Comparison of ENCODE assay signal across 8 cellular contexts in genomic region chr3:195271116-195271858, GRCh38. TPM values are rescaled to one million over a fixed set of nuclear protein-coding genes. Genes with fewer than 3 reads are reported as not detected.
DNase-seq lines count a peak whose midpoint lies in the region; ATAC-seq and TF ChIP-seq lines count a peak whose summit lies in the region.

TSS of gene XXYLT1 (minus strand) at chr3:195271159. CDS start at chr3:195271058, 101 bp downstream.

- ATAC-seq in HG02623 (IDR thresholded peaks at IDR 0.05; ENCODE audit: unreplicated experiment) (peak; percentile 80), SK-N-SH treated with all-trans-retinoic acid at 6 μM for 48 hours (peak; percentile 89), thoracic aorta (ENCODE audit: insufficient number of reproducible peaks, low FRiP score, low read depth) (peak; percentile 98)

- no peak for TF ChIP-seq EP300 in ovary (IDR thresholded peaks at IDR 0.05)

- peak within 1 kb of the TSS; percentile 35 to 74 for H3K27ac ChIP-seq in ovary
- H3K27ac ChIP-seq in thoracic aorta: peak within 1 kb of the TSS; percentile 67 to 82

- H3K27me3 ChIP-seq in ovary: no peaks in the 10 kb centered on the region
- H3K27me3 ChIP-seq in thoracic aorta (replicated peaks; ENCODE audit: insufficient read depth): no peaks in the 10 kb centered on the region

- DNase-seq in GM12864 (ENCODE audit: low read depth): peak; percentile 53
- peak; percentile 83 for DNase-seq in NCI-H1092 (lab: John Stamatoyannopoulos, UW)
- peak; percentile 98 for DNase-seq in glutamatergic neuron
- DNase-seq in ovary: peak; percentile 83 to 94 (median 88)
- no peak for DNase-seq in thoracic aorta (ENCODE audit: low spot score)

- intact Hi-C loops in ovary (cut with DNase I): loop anchor here (2.0 to 5.0 kb wide), 2 partner anchors 251 to 252 kb away; no protein-coding TSS in a partner anchor

- peaks cover 4% of the 10 kb centered on the region for H3K36me3 Mint-ChIP-seq in activated naive CD8-positive, alpha-beta T cell
- no peaks in the 10 kb centered on the region for H3K36me3 Mint-ChIP-seq in glutamatergic neuron (ENCODE audit: unreplicated experiment)

- peaks cover 24% of the 10 kb centered on the region for H3K4me1 Mint-ChIP-seq in activated naive CD8-positive, alpha-beta T cell (ENCODE audit: low read depth)
- peaks cover 19% of the 10 kb centered on the region for H3K4me1 Mint-ChIP-seq in glutamatergic neuron (ENCODE audit: low read depth, unreplicated experiment)

- peak within 1 kb of the TSS; percentile 84 for H3K27ac Mint-ChIP-seq in activated naive CD8-positive, alpha-beta T cell
- H3K27ac Mint-ChIP-seq in glutamatergic neuron (ENCODE audit: unreplicated experiment): peak within 1 kb of the TSS; percentile 89

- WGBS in ovary, 3 donors: 0 to 1% (median 0%) methylated on average over 57 to 62 of the region's 62 CpGs

- H3K9me3 Mint-ChIP-seq in activated naive CD8-positive, alpha-beta T cell (ENCODE audit: low read depth): no peaks in the 10 kb centered on the region
- peaks cover 7% of the 10 kb centered on the region for H3K9me3 Mint-ChIP-seq in glutamatergic neuron (ENCODE audit: unreplicated experiment)

- no peaks in the 10 kb centered on the region for H3K36me3 ChIP-seq in ovary
- no peaks in the 10 kb centered on the region for H3K36me3 ChIP-seq in thoracic aorta

- no peak for TF ChIP-seq POLR2A in ovary (IDR thresholded peaks at IDR 0.05)

- H3K4me3 ChIP-seq in GM12864 (ENCODE audit: low read depth, low read length) (peak within 1 kb of the TSS; percentile 91), ovary (peak within 1 kb of the TSS; percentile 73), thoracic aorta (peak within 1 kb of the TSS; percentile 94)

- TF ChIP-seq CTCF in GM12864 (IDR thresholded peaks at IDR 0.05; ENCODE audit: low read depth, low read length, missing control alignments) (peak; percentile 79), glutamatergic neuron (IDR thresholded peaks at IDR 0.05; ENCODE audit: partially characterized antibody, unreplicated experiment) (peak; percentile 92), ovary (IDR thresholded peaks at IDR 0.05) (peak; percentile 90 to 96 (median 95)), thoracic aorta (IDR thresholded peaks at IDR 0.05) (peak; percentile 95)

- H3K4me1 ChIP-seq in ovary (ENCODE audit: insufficient read depth) (peaks cover 1% of the 10 kb centered on the region), thoracic aorta (ENCODE audit: control insufficient read depth in 1 of 2, low read depth in 2 of 2) (peaks cover 5 to 15% of the 10 kb centered on the region in 2 donors)

- H3K9me3 ChIP-seq in ovary (no peaks in the 10 kb centered on the region), thoracic aorta (no peaks in the 10 kb centered on the region)

- no peaks in the 10 kb centered on the region for H3K27me3 Mint-ChIP-seq in activated naive CD8-positive, alpha-beta T cell
- peaks cover 8% of the 10 kb centered on the region for H3K27me3 Mint-ChIP-seq in glutamatergic neuron (ENCODE audit: unreplicated experiment)

- peak within 1 kb of the TSS; percentile 89 for H3K4me3 Mint-ChIP-seq in activated naive CD8-positive, alpha-beta T cell
- H3K4me3 Mint-ChIP-seq in glutamatergic neuron (ENCODE audit: unreplicated experiment): peak within 1 kb of the TSS; percentile 95

TF ChIP-seq in SK-N-SH treated with all-trans-retinoic acid at 6 μM for 48 hours, 23 proteins besides CTCF, POLR2A, EP300 and RAD21:
- no peak for TF ChIP-seq ISL1 (CRISPR knock-in tag; IDR thresholded peaks at IDR 0.05)
- TF ChIP-seq, protein P1, sequence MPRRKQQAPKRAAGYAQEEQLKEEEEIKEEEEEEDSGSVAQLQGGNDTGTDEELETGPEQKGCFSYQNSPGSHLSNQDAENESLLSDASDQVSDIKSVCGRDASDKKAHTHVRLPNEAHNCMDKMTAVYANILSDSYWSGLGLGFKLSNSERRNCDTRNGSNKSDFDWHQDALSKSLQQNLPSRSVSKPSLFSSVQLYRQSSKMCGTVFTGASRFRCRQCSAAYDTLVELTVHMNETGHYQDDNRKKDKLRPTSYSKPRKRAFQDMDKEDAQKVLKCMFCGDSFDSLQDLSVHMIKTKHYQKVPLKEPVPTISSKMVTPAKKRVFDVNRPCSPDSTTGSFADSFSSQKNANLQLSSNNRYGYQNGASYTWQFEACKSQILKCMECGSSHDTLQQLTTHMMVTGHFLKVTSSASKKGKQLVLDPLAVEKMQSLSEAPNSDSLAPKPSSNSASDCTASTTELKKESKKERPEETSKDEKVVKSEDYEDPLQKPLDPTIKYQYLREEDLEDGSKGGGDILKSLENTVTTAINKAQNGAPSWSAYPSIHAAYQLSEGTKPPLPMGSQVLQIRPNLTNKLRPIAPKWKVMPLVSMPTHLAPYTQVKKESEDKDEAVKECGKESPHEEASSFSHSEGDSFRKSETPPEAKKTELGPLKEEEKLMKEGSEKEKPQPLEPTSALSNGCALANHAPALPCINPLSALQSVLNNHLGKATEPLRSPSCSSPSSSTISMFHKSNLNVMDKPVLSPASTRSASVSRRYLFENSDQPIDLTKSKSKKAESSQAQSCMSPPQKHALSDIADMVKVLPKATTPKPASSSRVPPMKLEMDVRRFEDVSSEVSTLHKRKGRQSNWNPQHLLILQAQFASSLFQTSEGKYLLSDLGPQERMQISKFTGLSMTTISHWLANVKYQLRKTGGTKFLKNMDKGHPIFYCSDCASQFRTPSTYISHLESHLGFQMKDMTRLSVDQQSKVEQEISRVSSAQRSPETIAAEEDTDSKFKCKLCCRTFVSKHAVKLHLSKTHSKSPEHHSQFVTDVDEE (CRISPR knock-in tag; IDR thresholded peaks at IDR 0.05): no peak
- TF ChIP-seq TCF4 (CRISPR knock-in tag; IDR thresholded peaks at IDR 0.05; ENCODE audit: borderline replicate concordance): no peak
- TF ChIP-seq ZC3H10 (CRISPR knock-in tag; IDR thresholded peaks at IDR 0.05): no peak
- TF ChIP-seq, protein P2, sequence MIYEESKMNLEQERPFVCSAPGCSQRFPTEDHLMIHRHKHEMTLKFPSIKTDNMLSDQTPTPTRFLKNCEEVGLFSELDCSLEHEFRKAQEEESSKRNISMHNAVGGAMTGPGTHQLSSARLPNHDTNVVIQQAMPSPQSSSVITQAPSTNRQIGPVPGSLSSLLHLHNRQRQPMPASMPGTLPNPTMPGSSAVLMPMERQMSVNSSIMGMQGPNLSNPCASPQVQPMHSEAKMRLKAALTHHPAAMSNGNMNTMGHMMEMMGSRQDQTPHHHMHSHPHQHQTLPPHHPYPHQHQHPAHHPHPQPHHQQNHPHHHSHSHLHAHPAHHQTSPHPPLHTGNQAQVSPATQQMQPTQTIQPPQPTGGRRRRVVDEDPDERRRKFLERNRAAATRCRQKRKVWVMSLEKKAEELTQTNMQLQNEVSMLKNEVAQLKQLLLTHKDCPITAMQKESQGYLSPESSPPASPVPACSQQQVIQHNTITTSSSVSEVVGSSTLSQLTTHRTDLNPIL (CRISPR knock-in tag; IDR thresholded peaks at IDR 0.05; ENCODE audit: low read depth): no peak
- TF ChIP-seq ZNF8 (CRISPR knock-in tag; IDR thresholded peaks at IDR 0.05): no peak
- no peak for TF ChIP-seq ZFP30 (CRISPR knock-in tag; IDR thresholded peaks at IDR 0.05)
- TF ChIP-seq, protein P3, sequence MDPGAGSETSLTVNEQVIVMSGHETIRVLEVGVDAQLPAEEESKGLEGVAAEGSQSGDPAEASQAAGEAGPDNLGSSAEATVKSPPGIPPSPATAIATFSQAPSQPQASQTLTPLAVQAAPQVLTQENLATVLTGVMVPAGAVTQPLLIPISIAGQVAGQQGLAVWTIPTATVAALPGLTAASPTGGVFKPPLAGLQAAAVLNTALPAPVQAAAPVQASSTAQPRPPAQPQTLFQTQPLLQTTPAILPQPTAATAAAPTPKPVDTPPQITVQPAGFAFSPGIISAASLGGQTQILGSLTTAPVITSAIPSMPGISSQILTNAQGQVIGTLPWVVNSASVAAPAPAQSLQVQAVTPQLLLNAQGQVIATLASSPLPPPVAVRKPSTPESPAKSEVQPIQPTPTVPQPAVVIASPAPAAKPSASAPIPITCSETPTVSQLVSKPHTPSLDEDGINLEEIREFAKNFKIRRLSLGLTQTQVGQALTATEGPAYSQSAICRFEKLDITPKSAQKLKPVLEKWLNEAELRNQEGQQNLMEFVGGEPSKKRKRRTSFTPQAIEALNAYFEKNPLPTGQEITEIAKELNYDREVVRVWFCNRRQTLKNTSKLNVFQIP (CRISPR knock-in tag; IDR thresholded peaks at IDR 0.05; ENCODE audit: borderline replicate concordance, low read depth): no peak

RNA-seq across cellular contexts. Expression of gene XXYLT1, which starts in this region (rescaled TPM):
- total RNA-seq in glutamatergic neuron (ENCODE audit: unreplicated experiment) (22.3 TPM), ovary (10 to 100 TPM in 4 of 7 donors, 1 to 10 TPM in 3; 7.3 to 13.6 (median 10.2) TPM), thoracic aorta (10 to 100 TPM; 17.7 to 21.2 TPM)
- 10 to 100 TPM in 1 of 2 donors, 1 to 10 TPM in 1; 5.6 to 10.6 TPM for polyA plus RNA-seq in ovary
